ENCODE assay signal across 9 cellular contexts in genomic region chr20:46399401-46399800, GRCh38. TPM values are rescaled to one million over a fixed set of nuclear protein-coding genes. Genes with fewer than 3 reads are reported as not detected.
A peak's percentile ranks its signal among the peaks of the same experiment; 100 is the strongest.
DNase-seq lines count a peak whose midpoint lies in the region; ATAC-seq and TF ChIP-seq lines count a peak whose summit lies in the region.
"Had no signal": no experiment of that assay in that cellular context is flagged by ENCODE, and none has a peak within 500 bp of the region (broad histone marks: within the 10 kb centered on the region; RNA-seq: fewer than 3 reads in every experiment).

No MANE protein-coding gene starts in this region.

- TF ChIP-seq POLR2A in body of pancreas (IDR thresholded peaks at IDR 0.05): peak in 1 of 3 donors; percentile 37

- peaks cover 0 to 16% (median 5%) of the 10 kb centered on the region in 5 donors for H3K36me3 Mint-ChIP-seq in naive thymus-derived CD4-positive, alpha-beta T cell
- H3K36me3 Mint-ChIP-seq in endothelial cell (ENCODE audit: low read depth, unreplicated experiment): peaks cover 8% of the 10 kb centered on the region

- H3K27ac Mint-ChIP-seq in naive thymus-derived CD4-positive, alpha-beta T cell: peak overlapping the region; percentile 8 to 96 (median 87)
- no peak overlapping the region for H3K27ac Mint-ChIP-seq in endothelial cell (ENCODE audit: unreplicated experiment)

- peaks cover 62 to 79% (median 69%) of the 10 kb centered on the region in 7 donors for H3K4me1 Mint-ChIP-seq in naive thymus-derived CD4-positive, alpha-beta T cell
- peaks cover 31% of the 10 kb centered on the region for H3K4me1 Mint-ChIP-seq in endothelial cell (ENCODE audit: unreplicated experiment)

- CTCF ChIA-PET in naive thymus-derived CD4-positive, alpha-beta T cell (lab: Charles Lee): interaction anchor here (0.7 to 1.0 kb wide), 2 partner anchors 93 to 1078 kb away, joined by 3 to 4 read pairs; no protein-coding TSS in a partner anchor

- TF ChIP-seq CTCF in heart right ventricle (IDR thresholded peaks at IDR 0.05) (no peak), body of pancreas (IDR thresholded peaks at IDR 0.05) (no peak), endothelial cell (IDR thresholded peaks at IDR 0.05; ENCODE audit: unreplicated experiment) (no peak)

- intact Hi-C loops in heart right ventricle (cut with DNase I) (no loop called here), left cardiac atrium (cut with DNase I) (no loop called here), body of pancreas (cut with DNase I) (no loop called here), aorta (cut with DNase I) (no loop called here)
- intact Hi-C loops in naive thymus-derived CD4-positive, alpha-beta T cell (cut with micrococcal nuclease): no loop called here

- no peaks in the 10 kb centered on the region for H3K27me3 Mint-ChIP-seq in naive thymus-derived CD4-positive, alpha-beta T cell
- no peaks in the 10 kb centered on the region for H3K27me3 Mint-ChIP-seq in endothelial cell (ENCODE audit: unreplicated experiment)

- H3K27me3 ChIP-seq in heart right ventricle (no peaks in the 10 kb centered on the region), body of pancreas (no peaks in the 10 kb centered on the region), aorta (ENCODE audit: control insufficient read depth in 1 of 2, insufficient read depth in 2 of 2, low read length in 1 of 2) (no peaks in the 10 kb centered on the region)
- no peaks in the 10 kb centered on the region for H3K27me3 ChIP-seq in naive thymus-derived CD4-positive, alpha-beta T cell (ENCODE audit: control insufficient read depth in 2 of 2, insufficient read depth in 2 of 2, low read length in 2 of 2)

- peak overlapping the region; percentile 29 to 72 (median 52) for H3K4me3 Mint-ChIP-seq in naive thymus-derived CD4-positive, alpha-beta T cell
- H3K4me3 Mint-ChIP-seq in endothelial cell (ENCODE audit: unreplicated experiment): no peak overlapping the region

- no peak overlapping the region for H3K4me3 ChIP-seq in heart right ventricle
- no peak overlapping the region for H3K4me3 ChIP-seq in body of pancreas
- H3K4me3 ChIP-seq in naive thymus-derived CD4-positive, alpha-beta T cell (ENCODE audit: low read length): no peak overlapping the region
- H3K4me3 ChIP-seq in aorta (ENCODE audit: low read length in 2 of 2): no peak overlapping the region

- DNase-seq in heart right ventricle: no peak
- DNase-seq in left cardiac atrium: no peak
- DNase-seq in body of pancreas: peak in 2 of 4 donors; percentile 19 to 25
- DNase-seq in naive thymus-derived CD4-positive, alpha-beta T cell: peak in 4 of 9 donors; percentile 14 to 27 (median 19)
- no peak for DNase-seq in aorta
- no peak for DNase-seq in germinal center (ENCODE audit: low spot score)
- DNase-seq in endothelial cell (ENCODE audit: low spot score): no peak
- DNase-seq: SK-N-SH had no signal

- H3K9me3 Mint-ChIP-seq in naive thymus-derived CD4-positive, alpha-beta T cell: peaks cover 0 to 2% (median 0%) of the 10 kb centered on the region in 11 donors
- H3K9me3 Mint-ChIP-seq in endothelial cell (ENCODE audit: unreplicated experiment): no peaks in the 10 kb centered on the region

- POLR2A ChIA-PET in naive thymus-derived CD4-positive, alpha-beta T cell (lab: Charles Lee): interaction anchor here (0.6 to 2.6 kb wide), 9 partner anchors 23 to 1949 kb away, joined by 3 to 17 read pairs (median 4); no protein-coding TSS in a partner anchor

- peaks cover 29 to 91% (median 74%) of the 10 kb centered on the region in 9 donors for H3K4me1 ChIP-seq in heart right ventricle
- peaks cover 73% of the 10 kb centered on the region for H3K4me1 ChIP-seq in body of pancreas
- peaks cover 49 to 60% of the 10 kb centered on the region in 2 donors for H3K4me1 ChIP-seq in naive thymus-derived CD4-positive, alpha-beta T cell (ENCODE audit: control insufficient read depth in 2 of 2, insufficient read depth in 2 of 2, low read length in 2 of 2)
- peaks cover 3 to 8% of the 10 kb centered on the region in 2 donors for H3K4me1 ChIP-seq in aorta (ENCODE audit: control insufficient read depth in 1 of 2, insufficient read depth in 2 of 2, low read length in 2 of 2)

- H3K27ac ChIP-seq in heart right ventricle (peak overlapping the region in 8 of 10 donors; percentile 37 to 81 (median 76)), body of pancreas (peak overlapping the region; percentile 63 to 94 (median 68)), aorta (ENCODE audit: low read depth in 1 of 2, low read length in 2 of 2) (peak overlapping the region; percentile 27 to 63)
- peak overlapping the region; percentile 14 for H3K27ac ChIP-seq in naive thymus-derived CD4-positive, alpha-beta T cell (ENCODE audit: low read depth, low read length)

- H3K36me3 ChIP-seq in heart right ventricle (peaks cover 0 to 44% (median 4%) of the 10 kb centered on the region in 9 donors), body of pancreas (replicated peaks in 1 of 2; ENCODE audit: insufficient read depth in 1 of 2, low read depth in 2 of 2) (no peaks in the 10 kb centered on the region), aorta (ENCODE audit: control insufficient read depth in 1 of 2, insufficient read depth in 2 of 2, low read length in 1 of 2) (peaks cover 0 to 3% of the 10 kb centered on the region in 2 donors)
- H3K36me3 ChIP-seq in naive thymus-derived CD4-positive, alpha-beta T cell (ENCODE audit: control insufficient read depth in 2 of 3, insufficient read depth in 3 of 3, low read length in 3 of 3): peaks cover 0 to 28% (median 4%) of the 10 kb centered on the region in 3 experiments

- no peaks in the 10 kb centered on the region for H3K9me3 ChIP-seq in heart right ventricle
- no peaks in the 10 kb centered on the region for H3K9me3 ChIP-seq in body of pancreas
- H3K9me3 ChIP-seq in naive thymus-derived CD4-positive, alpha-beta T cell (ENCODE audit: control insufficient read depth in 2 of 3, low read length in 3 of 3): no peaks in the 10 kb centered on the region
- no peaks in the 10 kb centered on the region for H3K9me3 ChIP-seq in aorta (ENCODE audit: control insufficient read depth, low read length)
- H3K9me3 ChIP-seq: SK-N-SH had no signal

- ATAC-seq in heart right ventricle: peak in 1 of 8 donors; percentile 8
- ATAC-seq in left cardiac atrium: no peak
- peak; percentile 56 for ATAC-seq in body of pancreas
- peak; percentile 23 for ATAC-seq in naive thymus-derived CD4-positive, alpha-beta T cell
- ATAC-seq in aorta (ENCODE audit: low FRiP score): no peak
- ATAC-seq in GM19328 (IDR thresholded peaks at IDR 0.05; ENCODE audit: unreplicated experiment): no peak

- WGBS in heart right ventricle, 2 donors: 48 to 61% methylated on average over 3 of the region's 3 CpGs
- 15 to 20% methylated on average over 3 of the region's 3 CpGs for WGBS in body of pancreas, 2 donors
- 60 to 67% methylated on average over 3 of the region's 3 CpGs for whole genome bisulfite sequencing in aorta, 2 donors

RNA-seq across cellular contexts. Expression of gene ELMO2, which starts 7.0 kb away (rescaled TPM):
- total RNA-seq in heart right ventricle (10 to 100 TPM; 23.6 to 46.0 (median 28.9) TPM), left cardiac atrium (10 to 100 TPM; 29.5 to 36.1 TPM), body of pancreas (10 to 100 TPM; 35.0 to 37.6 TPM), aorta (10 to 100 TPM; 47.5 to 51.6 TPM), endothelial cell (ENCODE audit: unreplicated experiment) (35.6 TPM)
- polyA plus RNA-seq in heart right ventricle (10 to 100 TPM; 17.2 to 20.2 TPM), aorta (10 to 100 TPM; 19.3 to 24.2 TPM)
- total RNA-seq in naive thymus-derived CD4-positive, alpha-beta T cell: 100 to 1,000 TPM in 1 of 5 experiments, 10 to 100 TPM in 4; 50.8 to 104 (median 52.3) TPM
- 10 to 100 TPM; 35.6 to 67.4 TPM for polyA plus RNA-seq in naive thymus-derived CD4-positive, alpha-beta T cell

Comparison
In these comparisons a context has a peak if more than half of its experiments do, and no peak if none do; other contexts are left out.
1. ATAC-seq: peak in body of pancreas (single experiment) and naive thymus-derived CD4-positive, alpha-beta T cell (single experiment); none in left cardiac atrium (0 of 2), aorta (single experiment) and GM19328 (single experiment).
2. H3K27ac ChIP-seq: peak in every context shown above with its lines; median percentile 76 in heart right ventricle; 68 in body of pancreas; 45 in aorta; 14 in naive thymus-derived CD4-positive, alpha-beta T cell.